ENCODE assay signal across 14 cellular contexts in genomic region chr4:119394826-119395225, GRCh38.
DNase-seq lines count a peak whose midpoint lies in the region; ATAC-seq and TF ChIP-seq lines count a peak whose summit lies in the region.
"Had no signal": no experiment of that assay in that cellular context is flagged by ENCODE, and none has a peak within 500 bp of the region (broad histone marks: within the 10 kb centered on the region; RNA-seq: fewer than 3 reads in every experiment).

No MANE protein-coding gene starts in this region.

- H2BK12ac ChIP-seq in trophoblast cell (ENCODE audit: low read length): no peak overlapping the region

- peaks cover 4% of the 10 kb centered on the region for H3K36me3 Mint-ChIP-seq in GM23338 (ENCODE audit: low read depth)
- H3K36me3 Mint-ChIP-seq in endodermal cell (ENCODE audit: low read depth): no peaks in the 10 kb centered on the region
- H3K36me3 Mint-ChIP-seq: CD8-positive, alpha-beta T cell had no signal

- H3K4me1 Mint-ChIP-seq in GM23338: peaks cover 21% of the 10 kb centered on the region
- H3K4me1 Mint-ChIP-seq in endodermal cell: no peaks in the 10 kb centered on the region

- TF ChIP-seq EP300 in gastroesophageal sphincter (IDR thresholded peaks at IDR 0.05): no peak

- TF ChIP-seq CTCF in GM23338 (conservative IDR thresholded peaks at IDR 0.05; ENCODE audit: low read depth in 2 of 2): no peak
- no peak for TF ChIP-seq CTCF in endodermal cell (conservative IDR thresholded peaks at IDR 0.05)
- TF ChIP-seq CTCF in gastroesophageal sphincter (IDR thresholded peaks at IDR 0.05): no peak

- WGBS in endodermal cell (ENCODE audit: insufficient coverage in 1 of 2, insufficient read length in 1 of 2), 2 experiments: 93 to 95% methylated on average over 11 to 16 of the region's 16 CpGs
- WGBS in trophoblast cell (ENCODE audit: extremely low coverage, insufficient coverage, insufficient read length): no CpG with 5 or more reads among the region's 16 CpGs
- 80 to 97% methylated on average over 1 to 6 of the region's 16 CpGs for WGBS in gastroesophageal sphincter (ENCODE audit: low coverage in 1 of 2), 2 donors

- no peak overlapping the region for H3K18ac ChIP-seq in trophoblast cell (ENCODE audit: low read length)

- peak overlapping the region; percentile 9; the same call in 1 of the 2 replicates for H3K4me2 ChIP-seq in GM23338
- no peak overlapping the region for H3K4me2 ChIP-seq in trophoblast cell (ENCODE audit: low read length)
- H3K4me2 ChIP-seq: A549 had no signal

- DNase-seq in GM23338 (ENCODE audit: low spot score): peak; percentile 38
- DNase-seq in HuH-7 (ENCODE audit: low spot score): peak; percentile 25
- peak; percentile 48 for DNase-seq in endodermal cell
- DNase-seq in trophoblast cell: peak; percentile 65 to 79
- no peak for DNase-seq in NCI-H2107 treated with DMSO at 0.1 percent for 48 hours (lab: John Stamatoyannopoulos, UW; ENCODE audit: unreplicated experiment)
- DNase-seq: BE2C; CD8-positive, alpha-beta T cell; COR-L47; DND-41; GF-D8 had no signal

- peaks cover 17% of the 10 kb centered on the region for H3K4me1 ChIP-seq in GM23338 (ENCODE audit: insufficient read depth)
- no peaks in the 10 kb centered on the region for H3K4me1 ChIP-seq in endodermal cell (ENCODE audit: control insufficient read depth, insufficient read depth, low read length)
- H3K4me1 ChIP-seq in trophoblast cell (ENCODE audit: control insufficient read depth in 1 of 2, insufficient read depth in 2 of 2, low read length in 2 of 2): no peaks in the 10 kb centered on the region
- no peaks in the 10 kb centered on the region for H3K4me1 ChIP-seq in gastroesophageal sphincter
- H3K4me1 ChIP-seq: A549, BE2C had no signal

- H3K9me3 ChIP-seq in endodermal cell (ENCODE audit: control insufficient read depth, low read length): no peaks in the 10 kb centered on the region
- H3K9me3 ChIP-seq in trophoblast cell (ENCODE audit: insufficient read depth, low read depth, low read length): no peaks in the 10 kb centered on the region
- no peaks in the 10 kb centered on the region for H3K9me3 ChIP-seq in gastroesophageal sphincter
- H3K9me3 ChIP-seq: A549, BE2C had no signal

- H3K4me3 Mint-ChIP-seq in GM23338 (no peak overlapping the region), endodermal cell (no peak overlapping the region)
- H3K4me3 Mint-ChIP-seq: CD8-positive, alpha-beta T cell had no signal

- H3K9me3 Mint-ChIP-seq in GM23338: 0 out of 3 replicates have a peak, but pooled peaks cover 3% of the 10 kb centered on the region
- peaks cover 2% of the 10 kb centered on the region for H3K9me3 Mint-ChIP-seq in endodermal cell
- H3K9me3 Mint-ChIP-seq: CD8-positive, alpha-beta T cell had no signal

- H3K4me3 ChIP-seq in GM23338 (no peak overlapping the region), endodermal cell (ENCODE audit: low read length) (no peak overlapping the region), trophoblast cell (ENCODE audit: low read depth, low read length) (no peak overlapping the region), gastroesophageal sphincter (no peak overlapping the region)
- H3K4me3 ChIP-seq: A549 had no signal

- H3K36me3 ChIP-seq in GM23338 (ENCODE audit: insufficient read depth) (no peaks in the 10 kb centered on the region), endodermal cell (ENCODE audit: control insufficient read depth, insufficient read depth, low read length) (no peaks in the 10 kb centered on the region), trophoblast cell (ENCODE audit: control insufficient read depth in 1 of 2, insufficient read depth in 2 of 2, low read length in 2 of 2) (no peaks in the 10 kb centered on the region), gastroesophageal sphincter (no peaks in the 10 kb centered on the region)
- H3K36me3 ChIP-seq: BE2C had no signal

- H3K9ac ChIP-seq in endodermal cell (ENCODE audit: extremely low read depth, low read length, poor library complexity, severe bottlenecking) (no peak overlapping the region), trophoblast cell (ENCODE audit: low read length) (no peak overlapping the region)

- H3K23ac ChIP-seq in trophoblast cell (ENCODE audit: low read length): no peak overlapping the region

- H3K27me3 ChIP-seq in GM23338 (ENCODE audit: insufficient read depth): no peaks in the 10 kb centered on the region
- H3K27me3 ChIP-seq in endodermal cell (ENCODE audit: control insufficient read depth, insufficient read depth, low read length, poor library complexity, severe bottlenecking): peaks cover 6% of the 10 kb centered on the region
- H3K27me3 ChIP-seq in trophoblast cell (ENCODE audit: insufficient read depth, low read length): no peaks in the 10 kb centered on the region
- H3K27me3 ChIP-seq in gastroesophageal sphincter: no peaks in the 10 kb centered on the region
- H3K27me3 ChIP-seq: BE2C had no signal

- no peak for TF ChIP-seq POLR2A in gastroesophageal sphincter (IDR thresholded peaks at IDR 0.05)

- H2BK5ac ChIP-seq in trophoblast cell (ENCODE audit: low read depth, low read length, poor library complexity): no peak overlapping the region

- no peak overlapping the region for H4K12ac ChIP-seq in trophoblast cell (ENCODE audit: low read depth, low read length)

- no peak overlapping the region for H3K14ac ChIP-seq in trophoblast cell (ENCODE audit: low read length)

- H3K27ac Mint-ChIP-seq in GM23338 (no peak overlapping the region), endodermal cell (no peak overlapping the region)
- H3K27ac Mint-ChIP-seq: CD8-positive, alpha-beta T cell had no signal

- ATAC-seq in GM23338: peak; percentile 31; the same call in 1 of the 3 replicates
- no peak for ATAC-seq in HG03095 (IDR thresholded peaks at IDR 0.05; ENCODE audit: unreplicated experiment)
- ATAC-seq in gastroesophageal sphincter: no peak
- ATAC-seq: A549; CD8-positive, alpha-beta T cell had no signal

- H4K8ac ChIP-seq in trophoblast cell (ENCODE audit: low read depth, low read length): no peak overlapping the region

- H2AFZ ChIP-seq in GM23338: no peak overlapping the region
- no peak overlapping the region for H2AFZ ChIP-seq in trophoblast cell (ENCODE audit: insufficient read depth, low read length, poor library complexity)

- H3K79me1 ChIP-seq in trophoblast cell (ENCODE audit: low read length): no peaks in the 10 kb centered on the region

- no peaks in the 10 kb centered on the region for H3K9me2 ChIP-seq in GM23338 (ENCODE audit: insufficient read depth)

- no peaks in the 10 kb centered on the region for H3F3A ChIP-seq in GM23338 (replicated peaks; ENCODE audit: low read depth)

- H3K79me2 ChIP-seq in GM23338 (replicated peaks; ENCODE audit: insufficient read depth) (no peaks in the 10 kb centered on the region), trophoblast cell (ENCODE audit: control insufficient read depth, insufficient read depth, low read length, poor library complexity) (no peaks in the 10 kb centered on the region)

- H2BK120ac ChIP-seq in trophoblast cell (ENCODE audit: insufficient read depth, low read length, poor library complexity): no peak overlapping the region

- no peak overlapping the region for H4K91ac ChIP-seq in trophoblast cell (ENCODE audit: low read depth, low read length)

- H3K4ac ChIP-seq in trophoblast cell (ENCODE audit: low read depth, low read length): no peak overlapping the region

- H3K27ac ChIP-seq in GM23338 (ENCODE audit: low read depth) (no peak overlapping the region), endodermal cell (ENCODE audit: low read depth, low read length) (no peak overlapping the region), trophoblast cell (ENCODE audit: low read depth, low read length) (no peak overlapping the region), gastroesophageal sphincter (no peak overlapping the region)
- H3K27ac ChIP-seq: A549, C4-2B had no signal

- no peak overlapping the region for H2AK5ac ChIP-seq in trophoblast cell (ENCODE audit: low read length)

- H4K20me1 ChIP-seq in GM23338 (replicated peaks; ENCODE audit: insufficient read depth): no peaks in the 10 kb centered on the region

- H3K27me3 Mint-ChIP-seq in GM23338 (ENCODE audit: insufficient read depth, low read depth, poor library complexity) (no peaks in the 10 kb centered on the region), endodermal cell (ENCODE audit: insufficient read depth) (no peaks in the 10 kb centered on the region)

TF ChIP-seq in GM23338, 12 proteins besides CTCF, POLR2A, EP300 and RAD21 (continues in another document):
- TF ChIP-seq ZNF114 (CRISPR knock-in tag; IDR thresholded peaks at IDR 0.05): no peak
- TF ChIP-seq JUNB (IDR thresholded peaks at IDR 0.05; ENCODE audit: unreplicated experiment): no peak
- TF ChIP-seq EZH2 (IDR thresholded peaks at IDR 0.05; ENCODE audit: low read depth, unreplicated experiment): no peak
- TF ChIP-seq STAT1 (IDR thresholded peaks at IDR 0.05; ENCODE audit: unreplicated experiment): no peak
- no peak for TF ChIP-seq ETS1 (IDR thresholded peaks at IDR 0.05)
- no peak for TF ChIP-seq ZNF331 (CRISPR knock-in tag; IDR thresholded peaks at IDR 0.05; ENCODE audit: low read depth)
- no peak for TF ChIP-seq EZH2phosphoT487 (IDR thresholded peaks at IDR 0.05; ENCODE audit: unreplicated experiment)
